ENCODE assay signal across 13 cellular contexts in the genomic region with DNA sequence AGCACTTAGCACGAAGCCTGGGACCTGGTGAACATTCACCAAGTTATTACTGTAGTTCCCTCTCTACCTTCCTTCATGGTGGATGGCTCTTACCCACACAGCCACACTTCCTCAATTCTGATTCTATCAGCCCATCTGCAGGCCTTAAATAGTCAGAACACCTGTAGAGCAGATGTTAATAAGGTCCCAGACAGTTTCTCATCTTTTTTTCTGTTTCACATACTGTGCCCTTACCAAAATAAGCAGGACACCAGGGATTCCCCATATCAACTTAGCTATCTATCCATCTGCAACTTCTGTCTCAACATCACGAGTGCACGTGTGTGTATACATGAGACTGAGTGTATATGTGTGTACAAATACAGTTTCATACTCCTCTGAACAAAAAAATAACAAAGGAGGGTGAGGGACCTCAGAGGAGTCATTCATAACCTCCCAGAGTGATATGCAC. TPM values are rescaled to one million over a fixed set of nuclear protein-coding genes. Genes with fewer than 3 reads are reported as not detected.
DNase-seq lines count a peak whose midpoint lies in the region; ATAC-seq, FAIRE-seq and TF ChIP-seq lines count a peak whose summit lies in the region.
"Had no signal": no experiment of that assay in that cellular context is flagged by ENCODE, and none has a peak within 500 bp of the region (broad histone marks: within the 10 kb centered on the region; RNA-seq: fewer than 3 reads in every experiment).

No MANE protein-coding gene starts in this region.

- H3K4me2 ChIP-seq in mesenchymal stem cell (ENCODE audit: low read length, poor library complexity, severe bottlenecking), result no peak overlapping the region

- no peak overlapping the region for H3K4me3 ChIP-seq in mesenchymal stem cell (ENCODE audit: insufficient read depth in 1 of 2, low read depth in 1 of 2, low read length in 2 of 2)

- no peak overlapping the region for H2AFZ ChIP-seq in mesenchymal stem cell (ENCODE audit: low read depth, low read length)

- H2BK15ac ChIP-seq in mesenchymal stem cell (ENCODE audit: low read depth, poor library complexity, severe bottlenecking), result no peak overlapping the region

- no peaks in the 10 kb centered on the region for H3K27me3 ChIP-seq in mesenchymal stem cell (ENCODE audit: control insufficient read depth in 1 of 2, insufficient read depth in 1 of 2, low read length in 2 of 2)

- 96% methylated on average over 1 of the region's 3 CpGs for WGBS in mesenchymal stem cell

- no peak overlapping the region for H2BK5ac ChIP-seq in mesenchymal stem cell (ENCODE audit: low read depth, low read length, poor library complexity, severe bottlenecking)

- no peak overlapping the region for H3K14ac ChIP-seq in mesenchymal stem cell (ENCODE audit: low read length in 2 of 2)

- H2AK5ac ChIP-seq in mesenchymal stem cell (ENCODE audit: low read length, severe bottlenecking), result no peak overlapping the region

- peak; percentile 53 for ATAC-seq in GM19467 (IDR thresholded peaks at IDR 0.05; ENCODE audit: unreplicated experiment)
- peak; percentile 66 for ATAC-seq in HG02981 (IDR thresholded peaks at IDR 0.05; ENCODE audit: unreplicated experiment)
- ATAC-seq: naive thymus-derived CD8-positive, alpha-beta T cell; WTC11 had no signal

- no peak overlapping the region for H3K9ac ChIP-seq in mesenchymal stem cell (ENCODE audit: low read length)

- H3K27ac ChIP-seq in mesenchymal stem cell (ENCODE audit: low read length, poor library complexity, severe bottlenecking), result no peak overlapping the region
- no peak overlapping the region for H3K27ac ChIP-seq in caudate nucleus (ENCODE audit: low read depth, low read length)

- no peak overlapping the region for H3K4ac ChIP-seq in mesenchymal stem cell (ENCODE audit: low read depth in 1 of 2, low read length in 2 of 2)

- no peaks in the 10 kb centered on the region for H3K9me3 ChIP-seq in mesenchymal stem cell (ENCODE audit: control insufficient read depth, low read length)

- peaks cover 7% of the 10 kb centered on the region for H3K4me1 ChIP-seq in mesenchymal stem cell (ENCODE audit: control insufficient read depth, insufficient read depth, low read depth, low read length)

- H3K79me1 ChIP-seq in mesenchymal stem cell (replicated peaks; ENCODE audit: low read length, poor library complexity, severe bottlenecking), result peaks cover 25% of the 10 kb centered on the region

- H4K8ac ChIP-seq in mesenchymal stem cell (ENCODE audit: low read length), result no peak overlapping the region

- H4K91ac ChIP-seq in mesenchymal stem cell (ENCODE audit: low read length), result no peak overlapping the region

- H2BK120ac ChIP-seq in mesenchymal stem cell (ENCODE audit: low read depth, low read length), result no peak overlapping the region

- no peak for DNase-seq in GM12892 (ENCODE audit: insufficient read length)
- peak; percentile 97 for DNase-seq in NAMALWA (ENCODE audit: low spot score)
- DNase-seq in C1 segment of cervical spinal cord (lab: John Stamatoyannopoulos, UW), result no peak
- no peak for DNase-seq in mesenchymal stem cell
- no peak for DNase-seq in NCI-H1092 treated with DMSO at 0.1 percent for 48 hours (lab: John Stamatoyannopoulos, UW)
- DNase-seq in caudate nucleus (lab: John Stamatoyannopoulos, UW), result no peak
- DNase-seq: activated naive CD4-positive, alpha-beta T cell treated with anti-CD3 and anti-CD28 coated beads, Interleukin-2, amount 10 ng/mL, durations not matched to agents 7 days and 5 days; effector CD4-positive, alpha-beta T cell; naive thymus-derived CD8-positive, alpha-beta T cell; stimulated activated CD4-positive, alpha-beta T cell treated with anti-CD3 and anti-CD28 coated beads, Interleukin-15, amount 100 ng/mL, for 24 hours had no signal

- H3K36me3 ChIP-seq in mesenchymal stem cell (ENCODE audit: control insufficient read depth in 1 of 2, insufficient read depth in 2 of 2, low read depth in 1 of 2, low read length in 2 of 2), result peaks cover 32 to 57% of the 10 kb centered on the region in 2 experiments

- FAIRE-seq in GM12892 (lab: Jason Lieb, UNC), result peak; percentile 81

- H2BK12ac ChIP-seq in mesenchymal stem cell (ENCODE audit: low read length in 2 of 2), result no peak overlapping the region

- no peak overlapping the region for H3K18ac ChIP-seq in mesenchymal stem cell (ENCODE audit: low read depth in 1 of 2, low read length in 2 of 2)

- TF ChIP-seq POLR2A in GM12892 (IDR thresholded peaks at IDR 0.05; ENCODE audit: low read depth, low read length), result no peak

- H3K23ac ChIP-seq in mesenchymal stem cell (ENCODE audit: low read length in 2 of 2), result no peak overlapping the region

RNA-seq across cellular contexts. Expression of gene RECQL5, which starts 2.8 kb away (rescaled TPM):
- polyA plus RNA-seq in GM12892 (2012; ENCODE audit: missing spikeins), result 22.7 TPM
- polyA plus RNA-seq in mesenchymal stem cell (2013, experiment 1 of 2), result 9.8 TPM
- 9.5 TPM for polyA plus RNA-seq in mesenchymal stem cell (2013, experiment 2 of 2)

RNA-seq across cellular contexts. Expression of gene SAP30BP, which starts 3.0 kb away (rescaled TPM):
- 65.3 TPM for polyA plus RNA-seq in GM12892 (2012; ENCODE audit: missing spikeins)
- polyA plus RNA-seq in mesenchymal stem cell (2013, experiment 1 of 2), result 68.5 TPM
- 71.8 TPM for polyA plus RNA-seq in mesenchymal stem cell (2013, experiment 2 of 2)

RNA-seq across cellular contexts. Expression of gene SMIM5, which starts 30.9 kb away (rescaled TPM):
- polyA plus RNA-seq in GM12892 (2012; ENCODE audit: missing spikeins), result 0.51 TPM
- polyA plus RNA-seq in mesenchymal stem cell (2013, experiment 1 of 2), result 0.08 TPM
- polyA plus RNA-seq in mesenchymal stem cell (2013, experiment 2 of 2), result 0.04 TPM

RNA-seq across cellular contexts. Expression of gene ITGB4, which starts 57.1 kb away (rescaled TPM):
- 1.1 TPM for polyA plus RNA-seq in GM12892 (2012; ENCODE audit: missing spikeins)
- polyA plus RNA-seq in mesenchymal stem cell (2013, experiment 1 of 2), result 1.3 TPM
- polyA plus RNA-seq in mesenchymal stem cell (2013, experiment 2 of 2), result 1.0 TPM
